ENCODE assay signal across 21 cellular contexts in the genomic region with DNA sequence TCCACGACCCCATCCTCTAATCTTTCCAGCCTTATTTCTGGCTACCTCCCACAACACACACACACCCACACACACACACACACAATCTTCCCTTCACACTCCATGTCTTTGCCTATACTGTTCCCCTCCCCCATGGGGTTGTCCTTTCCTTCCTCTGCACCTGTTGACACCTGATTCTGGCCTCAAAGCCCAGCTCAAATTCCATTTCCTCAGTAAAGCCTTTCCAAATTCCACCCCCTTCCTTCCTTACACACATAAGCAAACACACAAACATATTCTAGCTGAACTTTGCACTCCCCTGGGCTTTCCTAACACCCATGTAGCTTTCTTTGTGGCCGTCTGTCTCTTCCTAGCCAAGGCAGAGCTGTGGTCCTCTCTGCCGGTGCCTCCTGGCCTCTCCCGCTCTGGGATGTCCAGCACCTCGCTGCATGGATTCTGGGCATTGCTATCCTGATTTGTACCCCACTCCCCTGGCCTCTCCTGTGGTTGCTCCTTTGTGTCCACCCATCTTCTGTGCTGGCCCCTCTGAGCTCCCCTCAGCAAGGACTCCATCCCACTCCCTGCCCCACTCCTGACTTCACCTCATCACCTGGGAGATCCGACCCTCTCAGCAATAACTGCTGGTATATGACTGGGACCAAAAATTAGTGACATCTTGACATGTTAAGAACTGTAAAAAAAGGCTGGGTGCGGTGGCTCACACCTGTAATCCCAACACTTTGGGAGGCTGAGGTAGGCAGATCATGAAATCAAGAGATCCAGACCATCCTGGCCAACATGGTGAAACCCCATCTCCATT. TPM values are rescaled to one million over a fixed set of nuclear protein-coding genes. Genes with fewer than 3 reads are reported as not detected.
DNase-seq lines count a peak whose midpoint lies in the region; ATAC-seq and TF ChIP-seq lines count a peak whose summit lies in the region.
"Had no signal": no experiment of that assay in that cellular context is flagged by ENCODE, and none has a peak within 500 bp of the region (broad histone marks: within the 10 kb centered on the region; RNA-seq: fewer than 3 reads in every experiment).

No MANE protein-coding gene starts in this region.

- H3K4me3 ChIP-seq in Karpas-422 (ENCODE audit: low read length) = no peak overlapping the region
- H3K4me3 ChIP-seq in body of pancreas = no peak overlapping the region
- no peak overlapping the region for H3K4me3 ChIP-seq in mucosa of descending colon
- H3K4me3 ChIP-seq in neural progenitor cell = no peak overlapping the region
- H3K4me3 ChIP-seq: adrenal gland, left ventricle myocardium inferior, suprapubic skin, vagina had no signal

- CTCF ChIA-PET in Calu3 (lab: Charles Lee) = interaction anchor here (0.6 to 2.4 kb wide), 13 partner anchors 10 to 1006 kb away, joined by 3 to 18 read pairs (median 3); no protein-coding TSS in a partner anchor
- CTCF ChIA-PET in activated CD8-positive, alpha-beta T cell treated with anti-CD3 and anti-CD28 coated beads for 36 hours (lab: Charles Lee) = interaction anchor here (0.9 to 1.4 kb wide), 3 partner anchors 9 to 24 kb away, joined by 3 to 4 read pairs (median 3); partner anchors contain the start of gene SRCIN1

- peaks cover 23% of the 10 kb centered on the region for H3F3A ChIP-seq in neural progenitor cell (ENCODE audit: low read depth)

- TF ChIP-seq CTCF in Calu3 (IDR thresholded peaks at IDR 0.05; ENCODE audit: unreplicated experiment) (no peak), body of pancreas (IDR thresholded peaks at IDR 0.05) (no peak), mucosa of descending colon (IDR thresholded peaks at IDR 0.05) (no peak), neural progenitor cell (IDR thresholded peaks at IDR 0.05) (no peak)
- TF ChIP-seq CTCF in activated CD8-positive, alpha-beta T cell treated with anti-CD3 and anti-CD28 coated beads for 36 hours (IDR thresholded peaks at IDR 0.05) = no peak

- 65 to 71% methylated on average over 7 of the region's 7 CpGs for WGBS in body of pancreas, 2 donors

- H3K9ac ChIP-seq in Karpas-422 (ENCODE audit: low read length) (no peak overlapping the region), neural progenitor cell (no peak overlapping the region)

- H3K4me1 Mint-ChIP-seq in Calu3 (ENCODE audit: low read depth, unreplicated experiment) (peaks cover 18% of the 10 kb centered on the region), neural progenitor cell (peaks cover 14% of the 10 kb centered on the region)
- H3K4me1 Mint-ChIP-seq in activated CD8-positive, alpha-beta T cell treated with anti-CD3 and anti-CD28 coated beads for 36 hours (ENCODE audit: low read depth) = no peaks in the 10 kb centered on the region
- H3K4me1 Mint-ChIP-seq: CD4-positive, CD25-positive, alpha-beta regulatory T cell had no signal

- no peak overlapping the region for H3K4me3 Mint-ChIP-seq in Calu3 (ENCODE audit: low read depth, unreplicated experiment)
- H3K4me3 Mint-ChIP-seq in activated CD8-positive, alpha-beta T cell treated with anti-CD3 and anti-CD28 coated beads for 36 hours = no peak overlapping the region
- no peak overlapping the region for H3K4me3 Mint-ChIP-seq in neural progenitor cell

- H3K27ac ChIP-seq in Karpas-422 (ENCODE audit: low read length) (no peak overlapping the region), body of pancreas (no peak overlapping the region), neural progenitor cell (no peak overlapping the region)
- H3K27ac ChIP-seq: adrenal gland, left ventricle myocardium inferior, suprapubic skin, vagina had no signal

- peak; percentile 65 for DNase-seq in Calu3
- DNase-seq in Karpas-422 = peak; percentile 9
- peak in 2 of 4 donors; percentile 17 to 41 for DNase-seq in body of pancreas
- DNase-seq in mucosa of descending colon = peak in 2 of 3 donors; percentile 34 to 39
- no peak for DNase-seq in activated CD8-positive, alpha-beta T cell treated with anti-CD3 and anti-CD28 coated beads for 36 hours
- DNase-seq in glomerular visceral epithelial cell (ENCODE audit: extremely low spot score) = no peak
- no peak for DNase-seq in neural progenitor cell (ENCODE audit: low spot score)
- no peak for DNase-seq in activated effector memory CD4-positive, alpha-beta T cell treated with anti-CD3 and anti-CD28 coated beads, Interleukin-2, amount 50 U/mL, for 16 hours
- DNase-seq: activated CD4-positive, alpha-beta T cell treated with anti-CD3 and anti-CD28 coated beads, Interleukin-2, amount 50 U/mL, for 1 hour; activated gamma-delta T cell treated with Interleukin-2 at 50 U/mL for 16 hours; adrenal gland; CD4-positive, CD25-positive, alpha-beta regulatory T cell; left ventricle myocardium inferior; NCI-H1417 treated with DMSO at 0.1 percent for 48 hours; NCI-H524 treated with DMSO at 0.1 percent for 48 hours; SHP77 treated with DMSO at 0.1 percent for 48 hours; T-helper 1 cell had no signal

- no peak overlapping the region for H3K4me2 ChIP-seq in Karpas-422 (ENCODE audit: low read depth, low read length, poor library complexity, severe bottlenecking)
- H3K4me2 ChIP-seq in neural progenitor cell = no peak overlapping the region

- H2AFZ ChIP-seq in Karpas-422 (ENCODE audit: low read length) (no peak overlapping the region), neural progenitor cell (replicated peaks) (no peak overlapping the region)

- H3K27me3 Mint-ChIP-seq in Calu3 (ENCODE audit: unreplicated experiment) (peaks cover 59% of the 10 kb centered on the region), neural progenitor cell (ENCODE audit: insufficient read depth, low read depth) (peaks cover 19% of the 10 kb centered on the region)
- peaks cover 27% of the 10 kb centered on the region for H3K27me3 Mint-ChIP-seq in activated CD8-positive, alpha-beta T cell treated with anti-CD3 and anti-CD28 coated beads for 36 hours

- ATAC-seq in body of pancreas = peak; percentile 9
- ATAC-seq in mucosa of descending colon = peak; percentile 82
- no peak for ATAC-seq in activated CD8-positive, alpha-beta T cell treated with anti-CD3 and anti-CD28 coated beads for 36 hours

- BruUV-seq in Calu3 (replicated peaks; lab: Mats Ljungman, UMichigan) = no TSS peak

- H3K9me3 ChIP-seq in Karpas-422 (ENCODE audit: low read length) (peaks cover 6% of the 10 kb centered on the region), body of pancreas (no peaks in the 10 kb centered on the region), mucosa of descending colon (no peaks in the 10 kb centered on the region), neural progenitor cell (ENCODE audit: low read depth) (peaks cover 6% of the 10 kb centered on the region)
- H3K9me3 ChIP-seq: adrenal gland, suprapubic skin, vagina had no signal

- no peaks in the 10 kb centered on the region for H3K4me1 ChIP-seq in Karpas-422 (ENCODE audit: low read length)
- no peaks in the 10 kb centered on the region for H3K4me1 ChIP-seq in body of pancreas
- peaks cover 9% of the 10 kb centered on the region for H3K4me1 ChIP-seq in mucosa of descending colon (ENCODE audit: low read depth)
- peaks cover 21% of the 10 kb centered on the region for H3K4me1 ChIP-seq in neural progenitor cell
- H3K4me1 ChIP-seq: adrenal gland, left ventricle myocardium inferior, suprapubic skin, vagina had no signal

- no peak overlapping the region for H3K27ac Mint-ChIP-seq in Calu3 (ENCODE audit: unreplicated experiment)
- H3K27ac Mint-ChIP-seq in activated CD8-positive, alpha-beta T cell treated with anti-CD3 and anti-CD28 coated beads for 36 hours = no peak overlapping the region
- H3K27ac Mint-ChIP-seq in neural progenitor cell = no peak overlapping the region
- H3K27ac Mint-ChIP-seq: CD4-positive, CD25-positive, alpha-beta regulatory T cell had no signal

- no peaks in the 10 kb centered on the region for H3K79me2 ChIP-seq in Karpas-422 (ENCODE audit: low read length)
- H3K79me2 ChIP-seq in neural progenitor cell (ENCODE audit: low read depth) = no peaks in the 10 kb centered on the region

- H3K36me3 ChIP-seq in Karpas-422 (ENCODE audit: insufficient read depth, low read length) (0 out of 2 replicates have a peak, but pooled peaks cover 2% of the 10 kb centered on the region), body of pancreas (replicated peaks in 1 of 2; ENCODE audit: insufficient read depth in 1 of 2, low read depth in 2 of 2) (no peaks in the 10 kb centered on the region), mucosa of descending colon (ENCODE audit: low read depth) (no peaks in the 10 kb centered on the region), neural progenitor cell (no peaks in the 10 kb centered on the region)
- H3K36me3 ChIP-seq: adrenal gland, left ventricle myocardium inferior, suprapubic skin, vagina had no signal

- no peak for TF ChIP-seq POLR2A in body of pancreas (IDR thresholded peaks at IDR 0.05)

- no peaks in the 10 kb centered on the region for H4K20me1 ChIP-seq in Karpas-422 (ENCODE audit: insufficient read depth, low read depth, low read length)
- no peaks in the 10 kb centered on the region for H4K20me1 ChIP-seq in neural progenitor cell (ENCODE audit: low read depth)

- POLR2A ChIA-PET in activated CD8-positive, alpha-beta T cell treated with anti-CD3 and anti-CD28 coated beads for 36 hours (lab: Charles Lee) = no interaction called here

- no peaks in the 10 kb centered on the region for H3K36me3 Mint-ChIP-seq in Calu3 (ENCODE audit: insufficient read depth, unreplicated experiment)
- H3K36me3 Mint-ChIP-seq in activated CD8-positive, alpha-beta T cell treated with anti-CD3 and anti-CD28 coated beads for 36 hours (ENCODE audit: low read depth) = no peaks in the 10 kb centered on the region
- H3K36me3 Mint-ChIP-seq in neural progenitor cell = peaks cover 2% of the 10 kb centered on the region

- no peaks in the 10 kb centered on the region for H3K9me3 Mint-ChIP-seq in Calu3 (ENCODE audit: low read depth, unreplicated experiment)
- no peaks in the 10 kb centered on the region for H3K9me3 Mint-ChIP-seq in activated CD8-positive, alpha-beta T cell treated with anti-CD3 and anti-CD28 coated beads for 36 hours
- peaks cover 9% of the 10 kb centered on the region for H3K9me3 Mint-ChIP-seq in neural progenitor cell

- H3K27me3 ChIP-seq in Karpas-422 (ENCODE audit: low read length) = no peaks in the 10 kb centered on the region; the same call in 1 of the 2 replicates
- no peaks in the 10 kb centered on the region for H3K27me3 ChIP-seq in body of pancreas
- no peaks in the 10 kb centered on the region for H3K27me3 ChIP-seq in neural progenitor cell
- H3K27me3 ChIP-seq: vagina had no signal

- intact Hi-C loops in Calu3 (cut with micrococcal nuclease; ENCODE audit: unreplicated experiment) = no loop called here
- intact Hi-C loops in body of pancreas (cut with DNase I) = no loop called here
- intact Hi-C loops in mucosa of descending colon (cut with DNase I, micrococcal nuclease) = no loop called here
- intact Hi-C loops in activated CD8-positive, alpha-beta T cell treated with anti-CD3 and anti-CD28 coated beads for 36 hours (cut with micrococcal nuclease) = no loop called here

- no peaks in the 10 kb centered on the region for H3K9me2 ChIP-seq in Karpas-422 (replicated peaks; ENCODE audit: insufficient read depth, low read length)

RNA-seq across cellular contexts. Expression of gene SRCIN1, which starts 8.4 kb away (rescaled TPM):
- total RNA-seq in Calu3 (2022) = 46.6 and 46.7 TPM in 2 replicates
- total RNA-seq in Karpas-422 (2014; rRNA removed; shearing (Covaris generic); ENCODE audit: low replicate concordance) = 0.14 and 0.86 TPM in 2 replicates
- 10 to 100 TPM; 11.2 to 19.8 TPM for total RNA-seq in body of pancreas
- 1 to 10 TPM; 2.3 to 7.0 (median 2.5) TPM for total RNA-seq in mucosa of descending colon
- 1 to 10 TPM in 1 of 2 experiments, under 1 TPM in 1; 0.74 to 1.1 TPM for total RNA-seq in activated CD8-positive, alpha-beta T cell treated with anti-CD3 and anti-CD28 coated beads for 36 hours
- 3.8 and 15.6 TPM in 2 replicates for total RNA-seq in neural progenitor cell (ENCODE audit: low replicate concordance)
- total RNA-seq: CD4-positive, CD25-positive, alpha-beta regulatory T cell; fibroblast of villous mesenchyme; mononuclear cell had no signal

Comparison
In these comparisons a context has a peak if more than half of its experiments do, and no peak if none do; other contexts are left out.
1. DNase-seq: peak in Calu3 (single experiment), Karpas-422 (single experiment) and mucosa of descending colon (2 of 3); none in activated CD8-positive, alpha-beta T cell treated with anti-CD3 and anti-CD28 coated beads for 36 hours (single experiment), glomerular visceral epithelial cell (single experiment), neural progenitor cell (single experiment) and activated effector memory CD4-positive, alpha-beta T cell treated with anti-CD3 and anti-CD28 coated beads, Interleukin-2, amount 50 U/mL, for 16 hours (single experiment).